In the genomic region with DNA sequence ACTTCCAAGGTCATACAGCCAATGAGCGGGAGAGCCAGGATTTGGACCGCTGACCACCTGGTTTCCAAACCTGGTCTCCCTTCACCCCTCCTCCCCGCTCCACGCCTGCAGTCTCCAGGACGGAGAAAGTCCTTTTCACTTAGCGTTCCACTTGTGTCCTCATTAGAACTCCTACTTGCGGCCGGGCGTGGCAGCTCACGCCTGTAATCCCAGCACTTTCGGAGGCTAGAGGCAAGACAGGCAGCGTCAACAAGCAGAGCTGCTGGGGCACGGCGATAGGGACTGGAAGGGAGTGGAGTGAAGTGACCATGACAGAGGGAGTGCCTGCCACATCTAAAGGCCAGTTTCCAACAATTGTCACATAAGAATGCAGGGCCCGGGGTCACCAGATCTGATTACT, we compare ENCODE assay signal across 23 cellular contexts.
DNase-seq lines count a peak whose midpoint lies in the region; ATAC-seq and TF ChIP-seq lines count a peak whose summit lies in the region.
"Had no signal": no experiment of that assay in that cellular context is flagged by ENCODE, and none has a peak within 500 bp of the region (broad histone marks: within the 10 kb centered on the region; RNA-seq: fewer than 3 reads in every experiment).

No MANE protein-coding gene starts in this region.

- H3K36me3 Mint-ChIP-seq in type B pancreatic cell = no peaks in the 10 kb centered on the region
- no peaks in the 10 kb centered on the region for H3K36me3 Mint-ChIP-seq in naive thymus-derived CD8-positive, alpha-beta T cell
- H3K36me3 Mint-ChIP-seq: mesothelial cell of epicardium, natural killer cell had no signal

- no peak for ATAC-seq in naive thymus-derived CD8-positive, alpha-beta T cell
- ATAC-seq: activated CD8-positive, alpha-beta T cell treated with anti-CD3 and anti-CD28 coated beads for 36 hours; activated T-helper 17 cell treated with anti-CD3 and anti-CD28 coated beads, Interleukin-2, amount 50 U/mL, for 72 hours; natural killer cell had no signal

- no peak overlapping the region for H3K4me3 ChIP-seq in right atrium auricular region
- no peak overlapping the region for H3K4me3 ChIP-seq in mucosa of stomach (ENCODE audit: low read length)
- H3K4me3 ChIP-seq: smooth muscle cell had no signal

- H3K36me3 ChIP-seq in right atrium auricular region (no peaks in the 10 kb centered on the region), mucosa of stomach (ENCODE audit: control insufficient read depth, insufficient read depth, low read length) (no peaks in the 10 kb centered on the region)

- H3K9ac ChIP-seq in mucosa of stomach (ENCODE audit: low read length) = peak overlapping the region; percentile 34
- H3K9ac ChIP-seq: SK-N-SH had no signal

- H3K4me1 ChIP-seq in right atrium auricular region = peaks cover 0 to 49% of the 10 kb centered on the region in 2 donors
- peaks cover 62% of the 10 kb centered on the region for H3K4me1 ChIP-seq in mucosa of stomach (ENCODE audit: control insufficient read depth, insufficient read depth, low read length)

- TF ChIP-seq CTCF in right atrium auricular region (IDR thresholded peaks at IDR 0.05) (no peak), type B pancreatic cell (conservative IDR thresholded peaks at IDR 0.05) (no peak)

- H3K27ac ChIP-seq in right atrium auricular region = peak overlapping the region; percentile 70 to 71
- H3K27ac ChIP-seq: 22Rv1, C4-2B had no signal

- H3K9me3 ChIP-seq in right atrium auricular region (no peaks in the 10 kb centered on the region), mucosa of stomach (ENCODE audit: control insufficient read depth, low read length) (no peaks in the 10 kb centered on the region)
- H3K9me3 ChIP-seq: SK-N-SH had no signal

- peak overlapping the region; percentile 67 for H3K27ac Mint-ChIP-seq in type B pancreatic cell
- no peak overlapping the region for H3K27ac Mint-ChIP-seq in naive thymus-derived CD8-positive, alpha-beta T cell
- H3K27ac Mint-ChIP-seq: activated CD8-positive, alpha-beta T cell treated with anti-CD3 and anti-CD28 coated beads for 36 hours; activated T-helper 17 cell treated with anti-CD3 and anti-CD28 coated beads, Interleukin-2, amount 50 U/mL, for 72 hours; natural killer cell had no signal

- H3K27me3 Mint-ChIP-seq in type B pancreatic cell = peaks cover 4% of the 10 kb centered on the region
- peaks cover 0 to 1% (median 0%) of the 10 kb centered on the region in 5 donors for H3K27me3 Mint-ChIP-seq in naive thymus-derived CD8-positive, alpha-beta T cell

- H3K4me3 Mint-ChIP-seq in type B pancreatic cell = no peak overlapping the region
- H3K4me3 Mint-ChIP-seq in naive thymus-derived CD8-positive, alpha-beta T cell = no peak overlapping the region
- H3K4me3 Mint-ChIP-seq: activated CD8-positive, alpha-beta T cell treated with anti-CD3 and anti-CD28 coated beads for 36 hours; activated T-helper 17 cell treated with anti-CD3 and anti-CD28 coated beads, Interleukin-2, amount 50 U/mL, for 72 hours; mesothelial cell of epicardium; natural killer cell had no signal

- H3K9me3 Mint-ChIP-seq in type B pancreatic cell = no peaks in the 10 kb centered on the region
- H3K9me3 Mint-ChIP-seq in naive thymus-derived CD8-positive, alpha-beta T cell = no peaks in the 10 kb centered on the region
- H3K9me3 Mint-ChIP-seq: activated CD8-positive, alpha-beta T cell treated with anti-CD3 and anti-CD28 coated beads for 36 hours; activated T-helper 17 cell treated with anti-CD3 and anti-CD28 coated beads, Interleukin-2, amount 50 U/mL, for 72 hours; mesothelial cell of epicardium; natural killer cell had no signal

- H3K4me1 Mint-ChIP-seq in type B pancreatic cell (ENCODE audit: unreplicated experiment) = peaks cover 35% of the 10 kb centered on the region
- peaks cover 0 to 3% (median 0%) of the 10 kb centered on the region in 4 donors for H3K4me1 Mint-ChIP-seq in naive thymus-derived CD8-positive, alpha-beta T cell
- H3K4me1 Mint-ChIP-seq: activated T-helper 17 cell treated with anti-CD3 and anti-CD28 coated beads, Interleukin-2, amount 50 U/mL, for 72 hours had no signal

- H3K27me3 ChIP-seq in right atrium auricular region (no peaks in the 10 kb centered on the region), mucosa of stomach (ENCODE audit: control insufficient read depth, insufficient read depth, low read length) (peaks cover 5% of the 10 kb centered on the region)

- POLR2A ChIA-PET in naive thymus-derived CD8-positive, alpha-beta T cell (lab: Charles Lee) = interaction anchor here (0.6 kb wide), 1 partner anchor 223 kb away, joined by 4 read pairs; no protein-coding TSS in a partner anchor

- DNase-seq in DMS79 treated with DMSO at 0.1 percent for 48 hours (lab: John Stamatoyannopoulos, UW) = peak; percentile 60
- DNase-seq in DMS79 (lab: John Stamatoyannopoulos, UW) = no peak
- no peak for DNase-seq in right atrium auricular region (ENCODE audit: low spot score)
- DNase-seq in type B pancreatic cell (ENCODE audit: extremely low spot score, unreplicated experiment) = no peak
- DNase-seq in NCI-H2171 (lab: John Stamatoyannopoulos, UW) = no peak
- DNase-seq in hippocampal formation (lab: John Stamatoyannopoulos, UW) = no peak
- no peak for DNase-seq in naive thymus-derived CD8-positive, alpha-beta T cell
- DNase-seq: activated CD8-positive, alpha-beta T cell treated with anti-CD3 and anti-CD28 coated beads for 36 hours; activated naive CD4-positive, alpha-beta T cell treated with anti-CD3 and anti-CD28 coated beads, Interleukin-2, amount 50 U/mL, for 16 hours; amniotic stem cell; glutamatergic neuron; kidney glomerular epithelial cell; natural killer cell; NCI-H774; SK-N-SH; stimulated activated CD4-positive, alpha-beta T cell treated with anti-CD3 and anti-CD28 coated beads, Interleukin-2, amount 100 ng/mL, for 24 hours; T-helper 2 cell had no signal
